Comparison of ENCODE assay signal across 8 cellular contexts in the genomic region with DNA sequence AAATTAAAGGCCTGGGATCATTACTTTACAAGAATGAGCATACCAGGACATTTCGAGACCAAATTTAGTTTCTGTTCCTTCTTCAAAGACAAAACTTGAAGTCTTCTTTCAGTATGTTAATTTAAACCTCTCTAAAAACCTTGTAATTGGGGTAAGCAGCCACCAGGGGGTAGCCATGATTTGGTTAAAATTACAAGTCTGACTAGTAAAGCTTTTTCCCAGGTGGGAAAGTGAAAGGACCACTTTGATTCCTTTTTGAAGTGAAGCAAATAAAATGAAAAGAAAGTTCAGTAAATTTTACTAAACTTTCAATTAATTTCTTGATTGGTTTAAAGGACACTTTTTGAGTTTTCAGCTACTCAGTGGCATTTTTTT.
DNase-seq lines count a peak whose midpoint lies in the region; ATAC-seq lines count a peak whose summit lies in the region.

No MANE protein-coding gene starts in this region.

- CTCF ChIA-PET in activated CD4-positive, alpha-beta T cell treated with anti-CD3 and anti-CD28 coated beads for 36 hours (lab: Charles Lee) = interaction anchor here (0.6 to 1.7 kb wide), 4 partner anchors 11 to 103 kb away, joined by 3 to 5 read pairs (median 3); no protein-coding TSS in a partner anchor

- H3K4me1 Mint-ChIP-seq in activated CD4-positive, alpha-beta T cell treated with anti-CD3 and anti-CD28 coated beads for 36 hours = no peaks in the 10 kb centered on the region

- H3K27ac Mint-ChIP-seq in activated CD4-positive, alpha-beta T cell treated with anti-CD3 and anti-CD28 coated beads for 36 hours = no peak overlapping the region

- peak; percentile 29 for DNase-seq in activated CD4-positive, alpha-beta T cell treated with anti-CD3 and anti-CD28 coated beads for 36 hours
- no peak for DNase-seq in activated CD4-positive, alpha-beta T cell treated with anti-CD3 and anti-CD28 coated beads, Interleukin-2, amount 50 U/mL, for 4 hours
- DNase-seq in Jurkat, Clone E6-1 (ENCODE audit: low read depth, low spot score) = peak; percentile 12
- DNase-seq in dermis blood vessel endothelial cell (peak; percentile 19), putamen (ENCODE audit: low spot score) (no peak), AG08396 (ENCODE audit: low spot score) (no peak)
- DNase-seq in activated CD8-positive, alpha-beta memory T cell treated with anti-CD3 and anti-CD28 coated beads, Interleukin-2, amount 50 U/mL, for 4 hours = no peak

- H3K4me3 ChIP-seq in Jurkat, Clone E6-1 (ENCODE audit: low read length) = no peak overlapping the region

- no peak for ATAC-seq in activated CD4-positive, alpha-beta T cell treated with anti-CD3 and anti-CD28 coated beads for 36 hours
- ATAC-seq in GM21737 (IDR thresholded peaks at IDR 0.05; ENCODE audit: unreplicated experiment) = peak; percentile 82

- H3K9me3 Mint-ChIP-seq in activated CD4-positive, alpha-beta T cell treated with anti-CD3 and anti-CD28 coated beads for 36 hours (ENCODE audit: low read depth) = no peaks in the 10 kb centered on the region

- H3K4me3 Mint-ChIP-seq in activated CD4-positive, alpha-beta T cell treated with anti-CD3 and anti-CD28 coated beads for 36 hours = no peak overlapping the region

- POLR2A ChIA-PET in activated CD4-positive, alpha-beta T cell treated with anti-CD3 and anti-CD28 coated beads for 36 hours (lab: Charles Lee) = no interaction called here

- intact Hi-C loops in activated CD4-positive, alpha-beta T cell treated with anti-CD3 and anti-CD28 coated beads for 36 hours (cut with DNase I, micrococcal nuclease) = loop anchor here in 1 of 2 experiments (1.0 to 10.0 kb wide), 2 partner anchors 472 to 511 kb away; no protein-coding TSS in a partner anchor

- no peaks in the 10 kb centered on the region for H3K36me3 Mint-ChIP-seq in activated CD4-positive, alpha-beta T cell treated with anti-CD3 and anti-CD28 coated beads for 36 hours (ENCODE audit: low read depth)

- H3K27me3 Mint-ChIP-seq in activated CD4-positive, alpha-beta T cell treated with anti-CD3 and anti-CD28 coated beads for 36 hours = no peaks in the 10 kb centered on the region

Comparison
In these comparisons a context has a peak if more than half of its experiments do, and no peak if none do; other contexts are left out.
1. DNase-seq: peak in activated CD4-positive, alpha-beta T cell treated with anti-CD3 and anti-CD28 coated beads for 36 hours (single experiment), Jurkat, Clone E6-1 (single experiment) and dermis blood vessel endothelial cell (single experiment); none in activated CD4-positive, alpha-beta T cell treated with anti-CD3 and anti-CD28 coated beads, Interleukin-2, amount 50 U/mL, for 4 hours (0 of 2), putamen (single experiment), AG08396 (single experiment) and activated CD8-positive, alpha-beta memory T cell treated with anti-CD3 and anti-CD28 coated beads, Interleukin-2, amount 50 U/mL, for 4 hours (single experiment).